8 cellular contexts compared by ENCODE assay signal in genomic region chr14:28751467-28752058, GRCh38. TPM values are rescaled to one million over a fixed set of nuclear protein-coding genes. Genes with fewer than 3 reads are reported as not detected.
A peak's percentile ranks its signal among the peaks of the same experiment; 100 is the strongest.
DNase-seq lines count a peak whose midpoint lies in the region; ATAC-seq, FAIRE-seq and TF ChIP-seq lines count a peak whose summit lies in the region.

No MANE protein-coding gene starts in this region.

- TF ChIP-seq EP300 in H1 (IDR thresholded peaks at IDR 0.05; ENCODE audit: borderline replicate concordance in 1 of 2, low read depth in 2 of 2, low read length in 2 of 2): no peak

- H3K4me3 ChIP-seq in OCI-LY1 (ENCODE audit: low read depth, low read length, poor library complexity, severe bottlenecking): no peak overlapping the region
- no peak overlapping the region for H3K4me3 ChIP-seq in H1 (ENCODE audit: extremely low read depth in 1 of 4, insufficient read depth in 2 of 4, low read depth in 3 of 4, low read length in 4 of 4)
- H3K4me3 ChIP-seq in pancreas: no peak overlapping the region
- H3K4me3 ChIP-seq in coronary artery: no peak overlapping the region

- H3F3A ChIP-seq in OCI-LY1 (ENCODE audit: insufficient read depth, low read length): no peaks in the 10 kb centered on the region

- no peak overlapping the region for H2BK120ac ChIP-seq in H1 (replicated peaks; ENCODE audit: low read depth, low read length)

- H2AFZ ChIP-seq in OCI-LY1 (ENCODE audit: low read length): no peak overlapping the region
- no peak overlapping the region for H2AFZ ChIP-seq in H1 (ENCODE audit: low read length)

- intact Hi-C loops in pancreas (cut with DNase I): loop anchor here in 2 of 3 donors (10.0 kb wide), 3 partner anchors 473 to 1463 kb away; no protein-coding TSS in a partner anchor

- H3K36me3 ChIP-seq in OCI-LY1 (ENCODE audit: insufficient read depth, low read length) (no peaks in the 10 kb centered on the region), H1 (ENCODE audit: control insufficient read depth in 2 of 4, insufficient read depth in 4 of 4, low read length in 3 of 4) (0 out of 8 replicates have a peak, but pooled peaks cover 0 to 2% (median 0%) of the 10 kb centered on the region in 4 experiments), pancreas (no peaks in the 10 kb centered on the region)

- H3K9ac ChIP-seq in OCI-LY1 (ENCODE audit: low read length) (no peak overlapping the region), H1 (replicated peaks in 1 of 4; ENCODE audit: extremely low read depth in 1 of 4, low read depth in 3 of 4, low read length in 3 of 4) (no peak overlapping the region)

- peak; percentile 58 for ATAC-seq in GM19023 (IDR thresholded peaks at IDR 0.05; ENCODE audit: unreplicated experiment)
- peak; percentile 74 for ATAC-seq in HG03565 (IDR thresholded peaks at IDR 0.05; ENCODE audit: unreplicated experiment)
- ATAC-seq in pancreas: peak in 3 of 4 donors; percentile 63 to 89 (median 84)

- H3K4me1 ChIP-seq in OCI-LY1 (ENCODE audit: insufficient read depth, low read length, severe bottlenecking): no peaks in the 10 kb centered on the region
- peaks cover 0 to 1% (median 0%) of the 10 kb centered on the region in 4 experiments; a peak in 3 of 7 replicates for H3K4me1 ChIP-seq in H1 (replicated peaks in 1 of 4; ENCODE audit: control insufficient read depth in 3 of 4, insufficient read depth in 4 of 4, low read length in 3 of 4)
- no peaks in the 10 kb centered on the region for H3K4me1 ChIP-seq in pancreas

- no peak overlapping the region for H4K8ac ChIP-seq in H1 (ENCODE audit: extremely low read depth, insufficient read depth, low read length)

- no peaks in the 10 kb centered on the region for H3K79me1 ChIP-seq in H1 (ENCODE audit: low read depth, low read length)

- H3K9me3 ChIP-seq in OCI-LY1 (ENCODE audit: low read length) (no peaks in the 10 kb centered on the region), H1 (ENCODE audit: insufficient read depth in 2 of 2, low read depth in 1 of 2, low read length in 1 of 2) (peaks cover 0 to 4% of the 10 kb centered on the region in 2 experiments; a peak in 1 of 4 replicates), pancreas (no peaks in the 10 kb centered on the region)

- WGBS in H1 (ENCODE audit: extremely low coverage in 1 of 2, insufficient coverage in 1 of 2, insufficient read length in 1 of 2, insufficient replicate concordance in 2 of 2, low coverage in 1 of 2, low lambda C conversion rate in 2 of 2, missing lambda C conversion rate in 1 of 2), 2 experiments: 31% methylated on average over 5 of the region's 5 CpGs; no CpG with 5 or more reads in 1 of the 2 experiments
- WGBS in pancreas, 2 donors: 20 to 22% methylated on average over 5 of the region's 5 CpGs

- TF ChIP-seq RAD21 in H1 (IDR thresholded peaks at IDR 0.05 in 1 of 2, conservative IDR thresholded peaks at IDR 0.05 in 1 of 2; ENCODE audit: low read depth in 2 of 2, low read length in 2 of 2): peak; percentile 71 to 82

- H3K23ac ChIP-seq in H1 (ENCODE audit: insufficient read length): no peak overlapping the region

- H3K56ac ChIP-seq in H1 (replicated peaks; ENCODE audit: insufficient read length, low read depth, low read length): no peak overlapping the region

- H3K23me2 ChIP-seq in H1 (ENCODE audit: low read depth, low read length): peaks cover 2% of the 10 kb centered on the region; the same call in 1 of the 2 replicates

- H3K27me3 ChIP-seq in OCI-LY1 (ENCODE audit: insufficient read depth, low read length) (no peaks in the 10 kb centered on the region), H1 (replicated peaks in 1 of 4; ENCODE audit: control insufficient read depth in 3 of 4, extremely low read depth in 1 of 4, insufficient read depth in 3 of 4, low read length in 3 of 4) (peaks cover 18 to 23% (median 21%) of the 10 kb centered on the region in 4 experiments), pancreas (peaks cover 0 to 13% (median 2%) of the 10 kb centered on the region in 4 donors)

- H3K4me2 ChIP-seq in OCI-LY1 (ENCODE audit: low read length): no peak overlapping the region
- H3K4me2 ChIP-seq in H1 (ENCODE audit: insufficient read depth in 1 of 2, low read depth in 2 of 2, low read length in 2 of 2): no peak overlapping the region

- CTCF ChIA-PET in H1 (lab: Charles Lee; ENCODE audit: partially characterized antibody): interaction anchor here (0.6 to 2.2 kb wide), 23 partner anchors 8 to 1694 kb away, joined by 3 to 13 read pairs (median 4); no protein-coding TSS in a partner anchor

- H3K14ac ChIP-seq in H1 (ENCODE audit: insufficient read length): no peak overlapping the region

- no peak overlapping the region for H4K5ac ChIP-seq in H1 (ENCODE audit: insufficient read length, low read depth, low read length)

- H3K4ac ChIP-seq in H1 (replicated peaks; ENCODE audit: insufficient read length, low read depth, low read length): no peak overlapping the region

- H3K27ac ChIP-seq in OCI-LY1 (ENCODE audit: low read depth, low read length, poor library complexity, severe bottlenecking) (no peak overlapping the region), H1 (ENCODE audit: low read depth, low read length) (no peak overlapping the region), pancreas (no peak overlapping the region), coronary artery (no peak overlapping the region)

- no peak for TF ChIP-seq POLR2A in H1 (IDR thresholded peaks at IDR 0.05; ENCODE audit: control extremely low read depth in 1 of 2, low read depth in 2 of 2, low read length in 2 of 2)

- no peak overlapping the region for H3K18ac ChIP-seq in H1 (ENCODE audit: extremely low read depth, low read length)

- no peaks in the 10 kb centered on the region for H3K79me2 ChIP-seq in OCI-LY1 (ENCODE audit: insufficient read depth, low read length)
- H3K79me2 ChIP-seq in H1 (ENCODE audit: control insufficient read depth in 1 of 2, insufficient read depth in 2 of 2, low read length in 2 of 2): no peaks in the 10 kb centered on the region

- no peak overlapping the region for H2BK20ac ChIP-seq in H1 (ENCODE audit: low read length)

- H2BK12ac ChIP-seq in H1 (ENCODE audit: low read depth, low read length): no peak overlapping the region

- no peak overlapping the region for H4K91ac ChIP-seq in H1 (replicated peaks; ENCODE audit: insufficient read length, low read length)

- H3K9me2 ChIP-seq in OCI-LY1 (ENCODE audit: low read depth, low read length): no peaks in the 10 kb centered on the region

- H4K20me1 ChIP-seq in OCI-LY1 (ENCODE audit: insufficient read depth, low read length) (no peaks in the 10 kb centered on the region), H1 (replicated peaks in 1 of 2; ENCODE audit: control insufficient read depth in 1 of 2, insufficient read depth in 2 of 2, low read length in 2 of 2) (peaks cover 2 to 3% of the 10 kb centered on the region in 2 experiments)

- H2BK15ac ChIP-seq in H1 (ENCODE audit: low read length): no peak overlapping the region

- peak; percentile 74 for DNase-seq in DMS 273 (lab: John Stamatoyannopoulos, UW; ENCODE audit: unreplicated experiment)
- peak in 1 of 2 experiments; percentile 72 for DNase-seq in H1 (ENCODE audit: low read depth in 1 of 2, low spot score in 2 of 2)
- peak in 1 of 6 donors; percentile 31 for DNase-seq in pancreas
- DNase-seq in coronary artery (ENCODE audit: low spot score): no peak
- no peak for DNase-seq in T-helper 1 cell

- no peak overlapping the region for H2AK5ac ChIP-seq in H1 (ENCODE audit: low read depth, low read length)

- peak; percentile 91 for FAIRE-seq in H1 (lab: Jason Lieb, UNC)
- no peak for FAIRE-seq in pancreas (lab: Jason Lieb, UNC)

- TF ChIP-seq CTCF in OCI-LY1 (IDR thresholded peaks at IDR 0.05; ENCODE audit: low read length) (peak; percentile 72), H1 (IDR thresholded peaks at IDR 0.05; ENCODE audit: control extremely low read depth in 1 of 3, insufficient read depth in 1 of 3, low read depth in 1 of 3, low read length in 3 of 3) (peak; percentile 51 to 94 (median 79)), pancreas (IDR thresholded peaks at IDR 0.05) (peak; percentile 11 to 56 (median 42)), coronary artery (IDR thresholded peaks at IDR 0.05) (no peak)

- H2BK5ac ChIP-seq in H1 (ENCODE audit: low read depth, low read length): no peak overlapping the region

- POLR2A ChIA-PET in H1 (lab: Charles Lee; ENCODE audit: partially characterized antibody): no interaction called here

TF ChIP-seq in H1, 55 proteins besides CTCF, POLR2A, EP300 and RAD21:
- TF ChIP-seq CBX8 (IDR thresholded peaks at IDR 0.05; ENCODE audit: borderline replicate concordance, low read depth, low read length): no peak
- TF ChIP-seq RXRA (IDR thresholded peaks at IDR 0.05; ENCODE audit: insufficient read depth, low read depth, low read length): no peak
- no peak for TF ChIP-seq RFX5 (IDR thresholded peaks at IDR 0.05; ENCODE audit: borderline replicate concordance, low read depth, low read length)
- no peak for TF ChIP-seq RNF2 (IDR thresholded peaks at IDR 0.05; ENCODE audit: borderline replicate concordance, low read depth, low read length, missing control alignments, poor library complexity, severe bottlenecking)
- TF ChIP-seq HDAC6 (IDR thresholded peaks at IDR 0.05; ENCODE audit: low read depth, low read length): no peak
- TF ChIP-seq TAF1 (IDR thresholded peaks at IDR 0.05; ENCODE audit: low read depth, low read length): no peak
- TF ChIP-seq EGR1 (IDR thresholded peaks at IDR 0.05; ENCODE audit: borderline replicate concordance, low read depth, low read length): no peak
- TF ChIP-seq ATF3 (IDR thresholded peaks at IDR 0.05; ENCODE audit: insufficient read depth, low read depth, low read length): no peak
- TF ChIP-seq SP4 (IDR thresholded peaks at IDR 0.05; ENCODE audit: low read length): no peak
- TF ChIP-seq BRCA1 (IDR thresholded peaks at IDR 0.05; ENCODE audit: low read depth, low read length): no peak
TF ChIP-seq in H1: peak in this region for 0.

RNA-seq across cellular contexts. Expression of gene FOXG1, which starts 15.0 kb away (rescaled TPM):
- 0.24 and 0.29 TPM in 2 replicates for total RNA-seq in H1 (2021; fragmentation: NEBNext Ultra II Directional; extraction: Animal tissue kit (Norgen Biotek cat#: 25700))
- polyA plus RNA-seq in H1 (2011; rRNA removed): 0.03 and 0.08 TPM in 2 replicates
- 0.03 TPM for polyA plus RNA-seq in H1 (2011; cell fraction: cytosol; rRNA removed)
- 0.09 TPM for polyA plus RNA-seq in H1 (2011; cell fraction: nucleus; rRNA removed)
- 0.05 to 0.12 TPM (median 0.11 TPM) in 4 replicates for polyA plus RNA-seq in H1 (2012, experiment 1 of 2)
- 0.07 TPM for polyA plus RNA-seq in H1 (2012, experiment 2 of 2)
- 0.14 TPM for polyA plus RNA-seq in H1 (2013, experiment 1 of 2)
- polyA plus RNA-seq in H1 (2013, experiment 2 of 2): 0.13 TPM
- polyA minus RNA-seq in H1 (2011; rRNA and poly(A)+ RNA removed): not detected in 2 replicates
- polyA minus RNA-seq in H1 (2011; cell fraction: cytosol; rRNA and poly(A)+ RNA removed): not detected
- polyA minus RNA-seq in H1 (2011; cell fraction: nucleus; rRNA and poly(A)+ RNA removed): not detected
- total RNA-seq in pancreas: not detected
- polyA plus RNA-seq in pancreas: not detected
